Comparison of ENCODE assay signal across 8 cellular contexts in the genomic region with DNA sequence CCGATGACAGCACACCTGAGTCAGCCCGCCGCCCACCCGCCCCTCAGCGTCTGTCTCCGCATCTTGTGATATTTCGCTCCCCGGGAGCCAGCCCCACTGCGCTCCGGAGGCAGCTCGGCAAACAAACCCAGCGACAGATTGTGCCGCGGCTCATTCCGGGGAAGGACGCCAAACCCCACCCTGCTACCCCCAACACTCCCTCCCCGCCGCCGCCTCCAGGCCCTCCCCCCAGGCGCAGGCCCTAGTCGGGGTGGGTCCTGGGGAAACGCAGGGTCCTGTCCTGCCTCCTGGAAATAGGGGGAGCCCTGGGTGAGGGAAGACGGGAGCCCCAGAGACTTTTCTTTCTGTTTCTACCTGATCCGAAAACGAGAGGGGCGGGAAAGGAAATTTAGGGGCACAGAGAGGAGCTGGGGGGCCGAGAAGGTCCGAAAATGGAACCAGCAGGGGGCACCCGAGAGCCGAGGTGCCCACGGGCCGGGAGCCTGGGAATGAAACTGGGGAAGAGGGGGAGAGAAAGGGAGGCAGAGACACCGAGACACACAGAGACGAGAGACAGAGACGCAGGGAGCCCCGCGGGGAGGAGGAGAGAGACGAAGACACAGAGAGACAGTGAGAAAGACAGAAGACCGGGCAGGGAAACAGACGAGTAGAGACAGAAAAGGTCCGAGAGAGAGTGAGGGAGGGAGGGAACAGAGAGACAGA. TPM values are rescaled to one million over a fixed set of nuclear protein-coding genes. Genes with fewer than 3 reads are reported as not detected.
DNase-seq lines count a peak whose midpoint lies in the region; ATAC-seq lines count a peak whose summit lies in the region.

No MANE protein-coding gene starts in this region.

- H2BK120ac ChIP-seq in trophoblast cell (ENCODE audit: insufficient read depth, low read length, poor library complexity), result no peak overlapping the region

- no peak overlapping the region for H2BK5ac ChIP-seq in trophoblast cell (ENCODE audit: low read depth, low read length, poor library complexity)

- H3K4me3 Mint-ChIP-seq in activated T-helper 1 cell treated with anti-CD3 and anti-CD28 coated beads, Interleukin-12 subunit alpha, Interleukin-12 subunit beta, Interleukin-2, Interleukin-4 antibody, amounts not matched to agents 30 ng/mL and 10 ng/mL and 1 ng/mL, durations not matched to agents 14 hours and 24 hours and 36 hours, result peak overlapping the region; percentile 86

- H3K9me3 Mint-ChIP-seq in activated T-helper 1 cell treated with anti-CD3 and anti-CD28 coated beads, Interleukin-12 subunit alpha, Interleukin-12 subunit beta, Interleukin-2, Interleukin-4 antibody, amounts not matched to agents 30 ng/mL and 10 ng/mL and 1 ng/mL, durations not matched to agents 14 hours and 24 hours and 36 hours, result no peaks in the 10 kb centered on the region

- no peak overlapping the region for H3K14ac ChIP-seq in trophoblast cell (ENCODE audit: low read length)

- no peak overlapping the region for H3K9ac ChIP-seq in trophoblast cell (ENCODE audit: low read length)

- no peak overlapping the region for H4K8ac ChIP-seq in trophoblast cell (ENCODE audit: low read depth, low read length)

- H3K4me1 ChIP-seq in trophoblast cell (ENCODE audit: control insufficient read depth in 1 of 2, insufficient read depth in 2 of 2, low read length in 2 of 2), result peaks cover 5 to 7% of the 10 kb centered on the region in 2 experiments

- no peak overlapping the region for H3K23ac ChIP-seq in trophoblast cell (ENCODE audit: low read length)

- H3K79me1 ChIP-seq in trophoblast cell (ENCODE audit: low read length), result no peaks in the 10 kb centered on the region

- no CpG with 5 or more reads among the region's 41 CpGs for WGBS in trophoblast cell (ENCODE audit: extremely low coverage, insufficient coverage, insufficient read length)

- ATAC-seq in GM18867 (IDR thresholded peaks at IDR 0.05; ENCODE audit: unreplicated experiment), result no peak

- no peaks in the 10 kb centered on the region for H3K36me3 Mint-ChIP-seq in activated T-helper 1 cell treated with anti-CD3 and anti-CD28 coated beads, Interleukin-12 subunit alpha, Interleukin-12 subunit beta, Interleukin-2, Interleukin-4 antibody, amounts not matched to agents 30 ng/mL and 10 ng/mL and 1 ng/mL, durations not matched to agents 14 hours and 24 hours and 36 hours (ENCODE audit: low read depth)

- H3K27ac ChIP-seq in trophoblast cell (ENCODE audit: low read depth, low read length), result no peak overlapping the region

- no peaks in the 10 kb centered on the region for H3K79me2 ChIP-seq in trophoblast cell (ENCODE audit: control insufficient read depth, insufficient read depth, low read length, poor library complexity)

- DNase-seq in NCI-H345 (lab: John Stamatoyannopoulos, UW) (peak; percentile 48), NCI-H345 treated with DMSO at 0.1 percent for 48 hours (lab: John Stamatoyannopoulos, UW; ENCODE audit: unreplicated experiment) (no peak), NCI-H69 (lab: John Stamatoyannopoulos, UW) (peak; percentile 93), head of caudate nucleus (peak in 39 of 42 donors; percentile 25 to 77 (median 50)), trophoblast cell (peak in 1 of 2 donors; percentile 65), amniotic stem cell (lab: John Stamatoyannopoulos, UW) (no peak)
- DNase-seq in activated T-helper 1 cell treated with anti-CD3 and anti-CD28 coated beads, Interleukin-12 subunit alpha, Interleukin-12 subunit beta, Interleukin-2, Interleukin-4 antibody, amounts not matched to agents 30 ng/mL and 10 ng/mL and 1 ng/mL, durations not matched to agents 14 hours and 24 hours and 36 hours (ENCODE audit: low spot score), result no peak

- H3K9me3 ChIP-seq in trophoblast cell (ENCODE audit: insufficient read depth, low read depth, low read length), result peaks cover 6% of the 10 kb centered on the region

- peaks cover 48% of the 10 kb centered on the region for H3K27me3 ChIP-seq in trophoblast cell (ENCODE audit: insufficient read depth, low read length)

- H2BK12ac ChIP-seq in trophoblast cell (ENCODE audit: low read length), result no peak overlapping the region

- H2AK5ac ChIP-seq in trophoblast cell (ENCODE audit: low read length), result no peak overlapping the region

- intact Hi-C loops in activated T-helper 1 cell treated with anti-CD3 and anti-CD28 coated beads, Interleukin-12 subunit alpha, Interleukin-12 subunit beta, Interleukin-2, Interleukin-4 antibody, amounts not matched to agents 30 ng/mL and 10 ng/mL and 1 ng/mL, durations not matched to agents 14 hours and 24 hours and 36 hours (cut with micrococcal nuclease), result loop anchor here (1.0 to 5.0 kb wide), 2 partner anchors 34 to 254 kb away; a partner anchor contains a TSS
- intact Hi-C loops in head of caudate nucleus (cut with DNase I), result loop anchor here (5.0 kb wide), 1 partner anchor 69 kb away; no protein-coding TSS in a partner anchor

- peak overlapping the region; percentile 46 for H3K4me2 ChIP-seq in trophoblast cell (ENCODE audit: low read length)

- H3K27me3 Mint-ChIP-seq in activated T-helper 1 cell treated with anti-CD3 and anti-CD28 coated beads, Interleukin-12 subunit alpha, Interleukin-12 subunit beta, Interleukin-2, Interleukin-4 antibody, amounts not matched to agents 30 ng/mL and 10 ng/mL and 1 ng/mL, durations not matched to agents 14 hours and 24 hours and 36 hours (ENCODE audit: insufficient read depth), result peaks cover 56% of the 10 kb centered on the region

- no peak overlapping the region for H4K12ac ChIP-seq in trophoblast cell (ENCODE audit: low read depth, low read length)

- H2AFZ ChIP-seq in trophoblast cell (ENCODE audit: insufficient read depth, low read length, poor library complexity), result peak overlapping the region; percentile 46

- no peaks in the 10 kb centered on the region for H3K36me3 ChIP-seq in trophoblast cell (ENCODE audit: control insufficient read depth in 1 of 2, insufficient read depth in 2 of 2, low read length in 2 of 2)

- H3K4ac ChIP-seq in trophoblast cell (ENCODE audit: low read depth, low read length), result no peak overlapping the region

- no peak overlapping the region for H3K18ac ChIP-seq in trophoblast cell (ENCODE audit: low read length)

- H3K4me1 Mint-ChIP-seq in activated T-helper 1 cell treated with anti-CD3 and anti-CD28 coated beads, Interleukin-12 subunit alpha, Interleukin-12 subunit beta, Interleukin-2, Interleukin-4 antibody, amounts not matched to agents 30 ng/mL and 10 ng/mL and 1 ng/mL, durations not matched to agents 14 hours and 24 hours and 36 hours (ENCODE audit: low read depth), result peaks cover 41% of the 10 kb centered on the region

- H4K91ac ChIP-seq in trophoblast cell (ENCODE audit: low read depth, low read length), result no peak overlapping the region

- no peak overlapping the region for H3K4me3 ChIP-seq in trophoblast cell (ENCODE audit: low read depth, low read length)

- peak overlapping the region; percentile 55 for H3K27ac Mint-ChIP-seq in activated T-helper 1 cell treated with anti-CD3 and anti-CD28 coated beads, Interleukin-12 subunit alpha, Interleukin-12 subunit beta, Interleukin-2, Interleukin-4 antibody, amounts not matched to agents 30 ng/mL and 10 ng/mL and 1 ng/mL, durations not matched to agents 14 hours and 24 hours and 36 hours

RNA-seq across cellular contexts. Expression of a gene that starts 1.8 kb away (rescaled TPM):
- 0.54 TPM in 1 of 2 replicates, not detected in the other for total RNA-seq in activated T-helper 1 cell treated with anti-CD3 and anti-CD28 coated beads, Interleukin-12 subunit alpha, Interleukin-12 subunit beta, Interleukin-2, Interleukin-4 antibody, amounts not matched to agents 30 ng/mL and 10 ng/mL and 1 ng/mL, durations not matched to agents 14 hours and 24 hours and 36 hours
- polyA plus RNA-seq in trophoblast cell (2013), result 0.12 and 0.16 TPM in 2 replicates

RNA-seq across cellular contexts. Expression of a gene that starts 31.6 kb away (rescaled TPM):
- total RNA-seq in activated T-helper 1 cell treated with anti-CD3 and anti-CD28 coated beads, Interleukin-12 subunit alpha, Interleukin-12 subunit beta, Interleukin-2, Interleukin-4 antibody, amounts not matched to agents 30 ng/mL and 10 ng/mL and 1 ng/mL, durations not matched to agents 14 hours and 24 hours and 36 hours, result 181 and 184 TPM in 2 replicates
- polyA plus RNA-seq in trophoblast cell (2013), result 3.7 and 4.0 TPM in 2 replicates

RNA-seq across cellular contexts. Expression of a gene that starts 56.9 kb away (rescaled TPM):
- 29.1 and 30.3 TPM in 2 replicates for total RNA-seq in activated T-helper 1 cell treated with anti-CD3 and anti-CD28 coated beads, Interleukin-12 subunit alpha, Interleukin-12 subunit beta, Interleukin-2, Interleukin-4 antibody, amounts not matched to agents 30 ng/mL and 10 ng/mL and 1 ng/mL, durations not matched to agents 14 hours and 24 hours and 36 hours
- polyA plus RNA-seq in trophoblast cell (2013), result 0.29 and 0.37 TPM in 2 replicates

Comparison
In these comparisons a context has a peak if more than half of its experiments do, and no peak if none do; other contexts are left out.
1. DNase-seq: peak in NCI-H345 (single experiment), NCI-H69 (single experiment) and head of caudate nucleus (39 of 42); none in NCI-H345 treated with DMSO at 0.1 percent for 48 hours (single experiment), activated T-helper 1 cell treated with anti-CD3 and anti-CD28 coated beads, Interleukin-12 subunit alpha, Interleukin-12 subunit beta, Interleukin-2, Interleukin-4 antibody, amounts not matched to agents 30 ng/mL and 10 ng/mL and 1 ng/mL, durations not matched to agents 14 hours and 24 hours and 36 hours (single experiment) and amniotic stem cell (single experiment).